9 cellular contexts compared by ENCODE assay signal in genomic region chr7:128890306-128891109, GRCh38. TPM values are rescaled to one million over a fixed set of nuclear protein-coding genes. Genes with fewer than 3 reads are reported as not detected.
DNase-seq lines count a peak whose midpoint lies in the region; ATAC-seq and TF ChIP-seq lines count a peak whose summit lies in the region.
"Had no signal": no experiment of that assay in that cellular context is flagged by ENCODE, and none has a peak within 500 bp of the region (broad histone marks: within the 10 kb centered on the region; RNA-seq: fewer than 3 reads in every experiment).

No MANE protein-coding gene starts in this region.

- DNase-seq in H7 (peak; percentile 89), Right ventricle myocardium superior (peak; percentile 43), sigmoid colon (peak; percentile 67), NCI-H187 treated with DMSO at 0.1 percent for 48 hours (lab: John Stamatoyannopoulos, UW) (no peak)
- DNase-seq in activated CD4-positive, CD25-positive, alpha-beta regulatory T cell (lab: John Stamatoyannopoulos, UW) = no peak
- DNase-seq: hippocampal formation had no signal

- no peak for TF ChIP-seq CTCF in sigmoid colon (IDR thresholded peaks at IDR 0.05)

- H3K4me3 ChIP-seq in H7 (ENCODE audit: insufficient read depth, low read depth, low read length) = peak overlapping the region; percentile 50
- H3K4me3 ChIP-seq in sigmoid colon = peak overlapping the region in 3 of 4 donors; percentile 25 to 31 (median 31)

- no peak for TF ChIP-seq POLR2A in sigmoid colon (IDR thresholded peaks at IDR 0.05)

- no peak overlapping the region for H3K27ac ChIP-seq in sigmoid colon

- H3K9me3 ChIP-seq in sigmoid colon = no peaks in the 10 kb centered on the region

- no peak for TF ChIP-seq EP300 in sigmoid colon (IDR thresholded peaks at IDR 0.05)

- intact Hi-C loops in Right ventricle myocardium superior (cut with DNase I) = no loop called here
- intact Hi-C loops in sigmoid colon (cut with DNase I) = no loop called here

- H3K27me3 ChIP-seq in H7 (ENCODE audit: control insufficient read depth, insufficient read depth, low read length) (peaks cover 6% of the 10 kb centered on the region), sigmoid colon (peaks cover 12 to 38% (median 19%) of the 10 kb centered on the region in 3 donors)

- peaks cover 0 to 10% (median 6%) of the 10 kb centered on the region in 4 donors for H3K4me1 ChIP-seq in sigmoid colon

- peak; percentile 54 for ATAC-seq in SK-N-SH treated with all-trans-retinoic acid at 6 μM for 48 hours
- no peak for ATAC-seq in Right ventricle myocardium superior (ENCODE audit: poor library complexity)
- no peak for ATAC-seq in GM21786 (IDR thresholded peaks at IDR 0.05; ENCODE audit: unreplicated experiment)
- ATAC-seq in GM18870 (IDR thresholded peaks at IDR 0.05; ENCODE audit: unreplicated experiment) = no peak

- WGBS in sigmoid colon, 2 donors = 16 to 24% methylated on average over 67 of the region's 67 CpGs

- no peaks in the 10 kb centered on the region for H3K36me3 ChIP-seq in H7 (replicated peaks; ENCODE audit: control insufficient read depth, insufficient read depth, low read length)
- no peaks in the 10 kb centered on the region for H3K36me3 ChIP-seq in sigmoid colon

TF ChIP-seq in SK-N-SH treated with all-trans-retinoic acid at 6 μM for 48 hours, 23 proteins besides CTCF, POLR2A, EP300 and RAD21:
- TF ChIP-seq ARNTL (CRISPR knock-in tag; IDR thresholded peaks at IDR 0.05; ENCODE audit: borderline replicate concordance, low read depth) (no peak), ZNF8 (CRISPR knock-in tag; IDR thresholded peaks at IDR 0.05) (no peak), ZC3H10 (CRISPR knock-in tag; IDR thresholded peaks at IDR 0.05) (no peak), ISL1 (CRISPR knock-in tag; IDR thresholded peaks at IDR 0.05) (no peak)
TF ChIP-seq in SK-N-SH treated with all-trans-retinoic acid at 6 μM for 48 hours: peak in this region for 0.

RNA-seq across cellular contexts. Expression of gene KCP, which starts 20.0 kb away (rescaled TPM):
- 2.5 and 3.4 TPM in 2 replicates for total RNA-seq in H7 (2014; rRNA removed; shearing (Covaris generic))
- total RNA-seq in Right ventricle myocardium superior = 0.11 TPM
- total RNA-seq in sigmoid colon = under 1 TPM in 3 of 4 donors, not detected in 1; 0.14 to 0.36 (median 0.28) TPM
- under 1 TPM in 1 of 3 donors, not detected in 2; 0.42 TPM for polyA plus RNA-seq in sigmoid colon

RNA-seq across cellular contexts. Expression of gene ATP6V1F, which starts 27.9 kb away (rescaled TPM):
- 93.5 and 120 TPM in 2 replicates for total RNA-seq in H7 (2014; rRNA removed; shearing (Covaris generic))
- total RNA-seq in Right ventricle myocardium superior = 119 TPM
- 100 to 1,000 TPM in 3 of 4 donors, 10 to 100 TPM in 1; 96.7 to 138 (median 131) TPM for total RNA-seq in sigmoid colon
- polyA plus RNA-seq in sigmoid colon = 100 to 1,000 TPM; 148 to 214 (median 183) TPM

RNA-seq across cellular contexts. Expression of gene IRF5, which starts 47.2 kb away (rescaled TPM):
- total RNA-seq in H7 (2014; rRNA removed; shearing (Covaris generic)) = 0.48 and 0.62 TPM in 2 replicates
- total RNA-seq in Right ventricle myocardium superior (1.9 TPM), sigmoid colon (10 to 100 TPM in 1 of 4 donors, 1 to 10 TPM in 3; 6.0 to 15.3 (median 8.1) TPM)
- 10 to 100 TPM in 1 of 3 donors, 1 to 10 TPM in 2; 4.6 to 11.3 (median 4.8) TPM for polyA plus RNA-seq in sigmoid colon

Comparison
In these comparisons a context has a peak if more than half of its experiments do, and no peak if none do; other contexts are left out.
1. DNase-seq: peak in H7 (single experiment), Right ventricle myocardium superior (single experiment) and sigmoid colon (single experiment); none in activated CD4-positive, CD25-positive, alpha-beta regulatory T cell (0 of 4) and NCI-H187 treated with DMSO at 0.1 percent for 48 hours (single experiment).